In genomic region chr9:131366745-131367401, GRCh38 we compare ENCODE assay signal across 8 cellular contexts. TPM values are rescaled to one million over a fixed set of nuclear protein-coding genes. Genes with fewer than 3 reads are reported as not detected.
DNase-seq lines count a peak whose midpoint lies in the region; ATAC-seq and TF ChIP-seq lines count a peak whose summit lies in the region.

No MANE protein-coding gene starts in this region.

- H3K79me2 ChIP-seq in fibroblast of lung (ENCODE audit: control insufficient read depth, insufficient read depth, low read length) = no peaks in the 10 kb centered on the region

- TF ChIP-seq POLR2A in ovary (IDR thresholded peaks at IDR 0.05) = no peak

- intact Hi-C loops in ovary (cut with DNase I) = loop anchor here in 1 of 4 donors (5.0 kb wide), 2 partner anchors 40 to 375 kb away; partner anchors contain the start of gene RAPGEF1

- no peak overlapping the region for H3K27ac ChIP-seq in fibroblast of lung (ENCODE audit: insufficient read depth, low read length)
- no peak overlapping the region for H3K27ac ChIP-seq in ovary

- H3K27me3 ChIP-seq in fibroblast of lung (ENCODE audit: control insufficient read depth, insufficient read depth, low read length) (no peaks in the 10 kb centered on the region), ovary (no peaks in the 10 kb centered on the region)

- peak; percentile 55 for DNase-seq in GM03348 (ENCODE audit: low spot score)
- DNase-seq in NCI-H82 treated with DMSO at 0.1 percent for 48 hours (lab: John Stamatoyannopoulos, UW; ENCODE audit: unreplicated experiment) = peak; percentile 23
- peak; percentile 60 to 83 for DNase-seq in fibroblast of lung (ENCODE audit: low read depth in 2 of 2)
- DNase-seq in ovary = peak in 3 of 5 donors; percentile 19 to 51 (median 48)
- no peak for DNase-seq in CD1c-positive myeloid dendritic cell (ENCODE audit: extremely low spot score)
- no peak for DNase-seq in germinal center (ENCODE audit: low spot score)

- no peaks in the 10 kb centered on the region for H4K20me1 ChIP-seq in fibroblast of lung (ENCODE audit: control insufficient read depth, extremely low read depth, insufficient read depth, low read length)

- H3K4me1 ChIP-seq in fibroblast of lung (ENCODE audit: control insufficient read depth, extremely low read depth, insufficient read depth, low read length) (no peaks in the 10 kb centered on the region), ovary (ENCODE audit: insufficient read depth) (no peaks in the 10 kb centered on the region)

- no peak for ATAC-seq in GM19467 (IDR thresholded peaks at IDR 0.05; ENCODE audit: unreplicated experiment)
- no peak for ATAC-seq in HG02884 (IDR thresholded peaks at IDR 0.05; ENCODE audit: unreplicated experiment)

- TF ChIP-seq CTCF in fibroblast of lung (conservative IDR thresholded peaks at IDR 0.05 in 1 of 2, IDR thresholded peaks at IDR 0.05 in 1 of 2; ENCODE audit: low read depth in 1 of 2, low read length in 2 of 2) = peak; percentile 17 to 29
- TF ChIP-seq CTCF in ovary (IDR thresholded peaks at IDR 0.05) = peak in 1 of 3 donors; percentile 27

- H3K9ac ChIP-seq in fibroblast of lung (ENCODE audit: insufficient read depth, low read length) = no peak overlapping the region

- H2AFZ ChIP-seq in fibroblast of lung (ENCODE audit: low read length) = peak overlapping the region; percentile 30

- H3K4me2 ChIP-seq in fibroblast of lung (ENCODE audit: extremely low read depth, insufficient read depth, low read length) = peak overlapping the region; percentile 44

- H3K36me3 ChIP-seq in fibroblast of lung (ENCODE audit: control insufficient read depth, insufficient read depth, low read length) (no peaks in the 10 kb centered on the region), ovary (no peaks in the 10 kb centered on the region)

- H3K4me3 ChIP-seq in fibroblast of lung (replicated peaks in 1 of 4; ENCODE audit: control extremely low read depth in 1 of 4, insufficient read depth in 1 of 4, low read depth in 3 of 4, low read length in 4 of 4) (no peak overlapping the region), ovary (no peak overlapping the region)

- H3K9me3 ChIP-seq in fibroblast of lung (ENCODE audit: control insufficient read depth, insufficient read depth, low read depth, low read length) (no peaks in the 10 kb centered on the region), ovary (no peaks in the 10 kb centered on the region)

- TF ChIP-seq EP300 in ovary (IDR thresholded peaks at IDR 0.05) = no peak

- 6 to 10% (median 10%) methylated on average over 6 of the region's 6 CpGs for WGBS in ovary, 3 donors

RNA-seq across cellular contexts. Expression of gene PRRC2B, which starts 27.0 kb away (rescaled TPM):
- 51.4 and 66.4 TPM in 2 replicates for total RNA-seq in fibroblast of lung
- 29.7 and 29.9 TPM in 2 replicates for polyA plus RNA-seq in fibroblast of lung
- 47.1 and 74.6 TPM in 2 replicates for polyA plus RNA-seq in fibroblast of lung (2012)
- 120 and 241 TPM in 2 replicates for polyA minus RNA-seq in fibroblast of lung (ENCODE audit: low replicate concordance)
- total RNA-seq in ovary = 100 to 1,000 TPM in 6 of 7 donors, 10 to 100 TPM in 1; 97.6 to 319 (median 244) TPM
- polyA plus RNA-seq in ovary = 100 to 1,000 TPM in 1 of 2 donors, 10 to 100 TPM in 1; 86.7 to 182 TPM

Comparison
In these comparisons a context has a peak if more than half of its experiments do, and no peak if none do; other contexts are left out.
1. DNase-seq: peak in GM03348 (single experiment), NCI-H82 treated with DMSO at 0.1 percent for 48 hours (single experiment), fibroblast of lung (2 of 2) and ovary (3 of 5); none in CD1c-positive myeloid dendritic cell (single experiment) and germinal center (single experiment).